9 cellular contexts compared by ENCODE assay signal in the genomic region with DNA sequence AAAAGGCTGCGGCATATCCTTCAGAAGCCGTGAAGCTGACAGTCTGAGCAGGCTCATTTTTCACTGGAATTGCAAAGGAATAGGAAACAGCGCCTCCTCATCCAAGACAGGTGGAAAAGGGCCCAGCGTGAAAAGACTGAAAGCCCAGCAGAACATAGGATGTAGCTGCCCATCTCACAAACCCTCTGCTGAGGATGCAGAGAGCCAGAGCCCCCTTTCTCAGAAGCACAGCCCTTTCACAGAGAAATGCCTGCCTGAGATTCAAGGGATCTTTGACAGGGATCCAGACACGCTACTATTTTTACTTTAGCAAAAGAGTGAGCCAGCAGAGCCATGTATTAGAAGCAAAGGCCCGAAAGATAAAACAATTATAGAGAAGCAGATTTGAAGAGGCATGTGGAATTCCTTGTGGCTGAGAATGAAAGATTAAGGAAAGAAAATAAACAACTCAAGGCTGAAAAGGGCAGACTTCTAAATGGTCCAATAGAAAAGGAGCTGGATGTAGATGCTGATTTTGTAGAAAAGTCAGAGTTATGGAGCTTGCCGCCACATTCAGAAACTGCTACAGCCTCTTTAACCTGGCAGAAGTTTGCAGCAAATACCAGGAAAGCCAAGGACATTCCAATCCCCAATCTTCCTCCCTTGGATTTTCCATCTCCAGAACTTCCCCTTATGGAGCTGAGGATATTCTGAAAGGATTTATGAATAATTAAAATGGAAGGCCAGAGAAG. TPM values are rescaled to one million over a fixed set of nuclear protein-coding genes. Genes with fewer than 3 reads are reported as not detected.
A peak's percentile ranks its signal among the peaks of the same experiment; 100 is the strongest.
DNase-seq lines count a peak whose midpoint lies in the region; ATAC-seq lines count a peak whose summit lies in the region.
"Had no signal": no experiment of that assay in that cellular context is flagged by ENCODE, and none has a peak within 500 bp of the region (broad histone marks: within the 10 kb centered on the region; RNA-seq: fewer than 3 reads in every experiment).

No MANE protein-coding gene starts in this region.

- no peak for DNase-seq in activated CD4-positive, alpha-beta T cell treated with anti-CD3 and anti-CD28 coated beads, Interleukin-2, amount 10 ng/mL, durations not matched to agents 7 days and 5 days
- no peak for DNase-seq in activated CD4-positive, alpha-beta T cell treated with anti-CD3 and anti-CD28 coated beads, Interleukin-2, amount 50 U/mL, for 1 hour
- DNase-seq in iPS-NIHi7 (ENCODE audit: extremely low spot score): peak; percentile 51
- no peak for DNase-seq in activated CD8-positive, alpha-beta memory T cell treated with anti-CD3 and anti-CD28 coated beads, Interleukin-2, amount 50 U/mL, for 4 hours
- DNase-seq: islet precursor cell had no signal

- POLR2A ChIA-PET in activated CD4-positive, alpha-beta T cell treated with anti-CD3 and anti-CD28 coated beads, Interleukin-2, amount 10 ng/mL, durations not matched to agents 7 days and 5 days (lab: Charles Lee): interaction anchor here (0.7 to 1.2 kb wide), 2 partner anchors 37 to 593 kb away, joined by 3 to 5 read pairs; a partner anchor contains a TSS

- CTCF ChIA-PET in activated CD4-positive, alpha-beta T cell treated with anti-CD3 and anti-CD28 coated beads, Interleukin-2, amount 10 ng/mL, durations not matched to agents 7 days and 5 days (lab: Charles Lee): interaction anchor here (1.5 to 2.3 kb wide), 4 partner anchors 14 to 33 kb away, joined by 3 to 6 read pairs (median 4); no protein-coding TSS in a partner anchor

- peaks cover 68% of the 10 kb centered on the region for H3K36me3 Mint-ChIP-seq in activated CD4-positive, alpha-beta T cell treated with anti-CD3 and anti-CD28 coated beads, Interleukin-2, amount 10 ng/mL, durations not matched to agents 7 days and 5 days (ENCODE audit: low read depth)

- H3K27me3 Mint-ChIP-seq in activated CD4-positive, alpha-beta T cell treated with anti-CD3 and anti-CD28 coated beads, Interleukin-2, amount 10 ng/mL, durations not matched to agents 7 days and 5 days: no peaks in the 10 kb centered on the region

- no peaks in the 10 kb centered on the region for H3K9me3 Mint-ChIP-seq in activated CD4-positive, alpha-beta T cell treated with anti-CD3 and anti-CD28 coated beads, Interleukin-2, amount 10 ng/mL, durations not matched to agents 7 days and 5 days

- H3K27ac Mint-ChIP-seq in activated CD4-positive, alpha-beta T cell treated with anti-CD3 and anti-CD28 coated beads, Interleukin-2, amount 10 ng/mL, durations not matched to agents 7 days and 5 days: peak overlapping the region; percentile 90

- peaks cover 55% of the 10 kb centered on the region for H3K4me1 Mint-ChIP-seq in activated CD4-positive, alpha-beta T cell treated with anti-CD3 and anti-CD28 coated beads, Interleukin-2, amount 10 ng/mL, durations not matched to agents 7 days and 5 days

- H3K4me3 Mint-ChIP-seq in activated CD4-positive, alpha-beta T cell treated with anti-CD3 and anti-CD28 coated beads, Interleukin-2, amount 10 ng/mL, durations not matched to agents 7 days and 5 days: peak overlapping the region; percentile 43

- peak overlapping the region; percentile 34 for H3K27ac ChIP-seq in angular gyrus (ENCODE audit: low read depth, low read length)
- H3K27ac ChIP-seq in temporal lobe (ENCODE audit: low read depth, low read length): peak overlapping the region; percentile 12

- no peak for ATAC-seq in GM21423 (IDR thresholded peaks at IDR 0.05; ENCODE audit: unreplicated experiment)
- no peak for ATAC-seq in GM18909 (IDR thresholded peaks at IDR 0.05; ENCODE audit: poor library complexity, unreplicated experiment)

RNA-seq across cellular contexts. Expression of a gene that starts 36.9 kb away (rescaled TPM):
- 100 to 1,000 TPM; 219 to 242 TPM for total RNA-seq in activated CD4-positive, alpha-beta T cell treated with anti-CD3 and anti-CD28 coated beads, Interleukin-2, amount 10 ng/mL, durations not matched to agents 7 days and 5 days
- 327 TPM for total RNA-seq in temporal lobe
